25 cellular contexts compared by ENCODE assay signal in genomic region chr5:100448250-100448649, GRCh38.
A peak's percentile ranks its signal among the peaks of the same experiment; 100 is the strongest.
DNase-seq lines count a peak whose midpoint lies in the region; ATAC-seq, FAIRE-seq and TF ChIP-seq lines count a peak whose summit lies in the region.
"Had no signal": no experiment of that assay in that cellular context is flagged by ENCODE, and none has a peak within 500 bp of the region (broad histone marks: within the 10 kb centered on the region; RNA-seq: fewer than 3 reads in every experiment).

No MANE protein-coding gene starts in this region.

- H4K12ac ChIP-seq in trophoblast cell (ENCODE audit: low read depth, low read length), result no peak overlapping the region

- H3K27ac ChIP-seq in mammary epithelial cell (ENCODE audit: insufficient read depth, low read depth, low read length), result no peak overlapping the region
- H3K27ac ChIP-seq in GM23338 (ENCODE audit: low read depth), result no peak overlapping the region
- no peak overlapping the region for H3K27ac ChIP-seq in trophoblast cell (ENCODE audit: low read depth, low read length)
- H3K27ac ChIP-seq: 22Rv1, C4-2B, RWPE1, SK-N-MC had no signal

- in situ Hi-C loops in mammary epithelial cell (cut with MboI; ENCODE audit: low sequenced_read_pairs in 2 of 2), result no loop called here

- FAIRE-seq in bronchial epithelial cell (lab: Jason Lieb, UNC), result no peak
- FAIRE-seq: G401.6, GM18507, K562 had no signal

- H3K9me2 ChIP-seq in GM23338 (ENCODE audit: insufficient read depth), result no peaks in the 10 kb centered on the region

- H3K4me3 Mint-ChIP-seq in MCF 10A (ENCODE audit: unreplicated experiment) (no peak overlapping the region), GM23338 (no peak overlapping the region)
- H3K4me3 Mint-ChIP-seq: CD8-positive, alpha-beta memory T cell; HFFc6 had no signal

- no peak overlapping the region for H3K14ac ChIP-seq in trophoblast cell (ENCODE audit: low read length)

- no peak overlapping the region for H2BK120ac ChIP-seq in trophoblast cell (ENCODE audit: insufficient read depth, low read length, poor library complexity)

- H2BK5ac ChIP-seq in trophoblast cell (ENCODE audit: low read depth, low read length, poor library complexity), result no peak overlapping the region

- CTCF ChIA-PET in MCF 10A (lab: Yijun Ruan, JAX) (interaction anchor here (0.7 kb wide), 1 partner anchor 31 kb away, joined by 3 read pairs; no protein-coding TSS in a partner anchor), mammary epithelial cell (lab: Charles Lee; ENCODE audit: low non-redundant PET) (no interaction called here)

- no peak overlapping the region for H4K8ac ChIP-seq in trophoblast cell (ENCODE audit: low read depth, low read length)

- H3K23ac ChIP-seq in trophoblast cell (ENCODE audit: low read length), result no peak overlapping the region

- H3K4me2 ChIP-seq in mammary epithelial cell (ENCODE audit: insufficient read depth, low read depth, low read length) (no peak overlapping the region), GM23338 (no peak overlapping the region), trophoblast cell (ENCODE audit: low read length) (no peak overlapping the region)

- no peak overlapping the region for H4K91ac ChIP-seq in trophoblast cell (ENCODE audit: low read depth, low read length)

- peak; percentile 46 for ATAC-seq in left lobe of liver
- no peak for ATAC-seq in GM23338
- no peak for ATAC-seq in GM21786 (IDR thresholded peaks at IDR 0.05; ENCODE audit: unreplicated experiment)
- ATAC-seq: K562 had no signal

- H3K18ac ChIP-seq in trophoblast cell (ENCODE audit: low read length), result no peak overlapping the region

- H3K36me3 Mint-ChIP-seq in MCF 10A (ENCODE audit: insufficient read depth, unreplicated experiment) (no peaks in the 10 kb centered on the region), GM23338 (ENCODE audit: low read depth) (no peaks in the 10 kb centered on the region)
- H3K36me3 Mint-ChIP-seq: CD8-positive, alpha-beta memory T cell had no signal

- H2AFZ ChIP-seq in mammary epithelial cell (ENCODE audit: low read depth, low read length) (no peak overlapping the region), GM23338 (no peak overlapping the region), trophoblast cell (ENCODE audit: insufficient read depth, low read length, poor library complexity) (no peak overlapping the region)

- no peaks in the 10 kb centered on the region for H3F3A ChIP-seq in GM23338 (replicated peaks; ENCODE audit: low read depth)

- no peaks in the 10 kb centered on the region for H3K27me3 ChIP-seq in mammary epithelial cell (ENCODE audit: insufficient read depth, low read length)
- no peaks in the 10 kb centered on the region for H3K27me3 ChIP-seq in bronchial epithelial cell (ENCODE audit: control insufficient read depth, insufficient read depth, low read length)
- H3K27me3 ChIP-seq in GM23338 (ENCODE audit: insufficient read depth), result no peaks in the 10 kb centered on the region
- no peaks in the 10 kb centered on the region for H3K27me3 ChIP-seq in trophoblast cell (ENCODE audit: insufficient read depth, low read length)

- H4K20me1 ChIP-seq in mammary epithelial cell (ENCODE audit: insufficient read depth, low read length) (no peaks in the 10 kb centered on the region), GM23338 (replicated peaks; ENCODE audit: insufficient read depth) (no peaks in the 10 kb centered on the region)

- H3K4ac ChIP-seq in trophoblast cell (ENCODE audit: low read depth, low read length), result no peak overlapping the region

- H3K4me1 ChIP-seq in mammary epithelial cell (ENCODE audit: insufficient read depth, low read length) (no peaks in the 10 kb centered on the region), GM23338 (ENCODE audit: insufficient read depth) (no peaks in the 10 kb centered on the region), trophoblast cell (ENCODE audit: control insufficient read depth in 1 of 2, insufficient read depth in 2 of 2, low read length in 2 of 2) (no peaks in the 10 kb centered on the region)

- 75% methylated on average over 3 of the region's 3 CpGs for WGBS in mammary epithelial cell (ENCODE audit: low coverage, missing lambda C conversion rate)
- no CpG with 5 or more reads among the region's 3 CpGs for WGBS in trophoblast cell (ENCODE audit: extremely low coverage, insufficient coverage, insufficient read length)

- H3K4me3 ChIP-seq in mammary epithelial cell (replicated peaks in 1 of 3; ENCODE audit: insufficient read depth in 1 of 3, low read depth in 2 of 3, low read length in 3 of 3) (no peak overlapping the region), bronchial epithelial cell (ENCODE audit: low read depth, low read length) (no peak overlapping the region), GM23338 (no peak overlapping the region), trophoblast cell (ENCODE audit: low read depth, low read length) (no peak overlapping the region)
- H3K4me3 ChIP-seq: K562, SK-N-MC had no signal

- intact Hi-C loops in MCF 10A (cut with micrococcal nuclease), result no loop called here
- intact Hi-C loops in mammary epithelial cell (cut with micrococcal nuclease), result no loop called here

- dilution Hi-C loops in mammary epithelial cell (cut with HindIII; ENCODE audit: low sequenced_read_pairs), result no loop called here

- H3K36me3 ChIP-seq in mammary epithelial cell (ENCODE audit: insufficient read depth, low read length), result no peaks in the 10 kb centered on the region
- H3K36me3 ChIP-seq in bronchial epithelial cell (ENCODE audit: control insufficient read depth, insufficient read depth, low read length), result no peaks in the 10 kb centered on the region
- H3K36me3 ChIP-seq in GM23338 (ENCODE audit: insufficient read depth), result no peaks in the 10 kb centered on the region
- H3K36me3 ChIP-seq in trophoblast cell (ENCODE audit: control insufficient read depth in 1 of 2, insufficient read depth in 2 of 2, low read length in 2 of 2), result no peaks in the 10 kb centered on the region

- no peak for TF ChIP-seq CTCF in MCF 10A (IDR thresholded peaks at IDR 0.05; ENCODE audit: unreplicated experiment)
- no peak for TF ChIP-seq CTCF in mammary epithelial cell (conservative IDR thresholded peaks at IDR 0.05 in 1 of 2, IDR thresholded peaks at IDR 0.05 in 1 of 2; ENCODE audit: extremely low read depth in 1 of 2, insufficient read depth in 1 of 2, low read depth in 1 of 2, low read length in 2 of 2)
- no peak for TF ChIP-seq CTCF in bronchial epithelial cell (IDR thresholded peaks at IDR 0.05; ENCODE audit: insufficient read depth, low read length, severe bottlenecking)
- TF ChIP-seq CTCF in GM23338 (conservative IDR thresholded peaks at IDR 0.05; ENCODE audit: low read depth in 2 of 2), result no peak

- no peaks in the 10 kb centered on the region for H3K79me2 ChIP-seq in mammary epithelial cell (ENCODE audit: insufficient read depth, low read length)
- no peaks in the 10 kb centered on the region for H3K79me2 ChIP-seq in GM23338 (replicated peaks; ENCODE audit: insufficient read depth)
- no peaks in the 10 kb centered on the region for H3K79me2 ChIP-seq in trophoblast cell (ENCODE audit: control insufficient read depth, insufficient read depth, low read length, poor library complexity)

- no peak overlapping the region for H2AK5ac ChIP-seq in trophoblast cell (ENCODE audit: low read length)

- H3K9me3 Mint-ChIP-seq in MCF 10A (ENCODE audit: unreplicated experiment) (no peaks in the 10 kb centered on the region), GM23338 (no peaks in the 10 kb centered on the region)
- H3K9me3 Mint-ChIP-seq: CD8-positive, alpha-beta memory T cell had no signal

- H3K27me3 Mint-ChIP-seq in MCF 10A (ENCODE audit: insufficient read depth, unreplicated experiment) (no peaks in the 10 kb centered on the region), GM23338 (ENCODE audit: insufficient read depth, low read depth, poor library complexity) (no peaks in the 10 kb centered on the region)

- H3K9ac ChIP-seq in mammary epithelial cell (ENCODE audit: insufficient read depth, low read length) (no peak overlapping the region), trophoblast cell (ENCODE audit: low read length) (no peak overlapping the region)

- no peak overlapping the region for H3K27ac Mint-ChIP-seq in MCF 10A (ENCODE audit: low read depth, unreplicated experiment)
- H3K27ac Mint-ChIP-seq in GM23338, result no peak overlapping the region; the same call in 1 of the 2 replicates
- H3K27ac Mint-ChIP-seq: CD8-positive, alpha-beta memory T cell; HFFc6 had no signal

- H3K4me1 Mint-ChIP-seq in MCF 10A (ENCODE audit: insufficient read depth, unreplicated experiment) (no peaks in the 10 kb centered on the region), GM23338 (no peaks in the 10 kb centered on the region)
- H3K4me1 Mint-ChIP-seq: CD8-positive, alpha-beta memory T cell had no signal

- BruUV-seq in MCF 10A (replicated peaks; lab: Mats Ljungman, UMichigan) (no TSS peak), mammary epithelial cell (replicated peaks; lab: Mats Ljungman, UMichigan) (no TSS peak)

- H3K79me1 ChIP-seq in trophoblast cell (ENCODE audit: low read length), result no peaks in the 10 kb centered on the region

- DNase-seq in MCF 10A (ENCODE audit: unreplicated experiment) (peak; percentile 9), mammary epithelial cell (no peak), bronchial epithelial cell (ENCODE audit: low read depth) (peak; percentile 57), left lobe of liver (ENCODE audit: low spot score) (no peak), GM23338 (ENCODE audit: low spot score) (no peak), SW 1271 (lab: John Stamatoyannopoulos, UW) (no peak), trophoblast cell (no peak)
- DNase-seq: CD8-positive, alpha-beta memory T cell; H7; HFFc6; NCI-H1105; NCI-H146; NCI-H2029; NCI-H2227 treated with DMSO at 0.1 percent for 48 hours; NCI-H510A; NCI-H748 treated with DMSO at 0.1 percent for 48 hours; SHP77 treated with DMSO at 0.1 percent for 48 hours had no signal

- H3K9me3 ChIP-seq in mammary epithelial cell (replicated peaks; ENCODE audit: insufficient read depth, low read length) (no peaks in the 10 kb centered on the region), trophoblast cell (ENCODE audit: insufficient read depth, low read depth, low read length) (no peaks in the 10 kb centered on the region)

- POLR2A ChIA-PET in MCF 10A (lab: Yijun Ruan, JAX), result interaction anchor here (0.6 kb wide), 1 partner anchor 387 kb away, joined by 6 read pairs; no protein-coding TSS in a partner anchor

- H2BK12ac ChIP-seq in trophoblast cell (ENCODE audit: low read length), result no peak overlapping the region

TF ChIP-seq in GM23338, 12 proteins besides CTCF, POLR2A, EP300 and RAD21 (continues in another document):
- no peak for TF ChIP-seq EZH2 (IDR thresholded peaks at IDR 0.05; ENCODE audit: low read depth, unreplicated experiment)

Comparison
In these comparisons a context has a peak if more than half of its experiments do, and no peak if none do; other contexts are left out.
1. DNase-seq: peak in MCF 10A (single experiment) and bronchial epithelial cell (single experiment); none in mammary epithelial cell (single experiment), left lobe of liver (single experiment), GM23338 (single experiment), SW 1271 (0 of 2) and trophoblast cell (0 of 2).